ENCODE assay signal across 1 cellular context in the genomic region with DNA sequence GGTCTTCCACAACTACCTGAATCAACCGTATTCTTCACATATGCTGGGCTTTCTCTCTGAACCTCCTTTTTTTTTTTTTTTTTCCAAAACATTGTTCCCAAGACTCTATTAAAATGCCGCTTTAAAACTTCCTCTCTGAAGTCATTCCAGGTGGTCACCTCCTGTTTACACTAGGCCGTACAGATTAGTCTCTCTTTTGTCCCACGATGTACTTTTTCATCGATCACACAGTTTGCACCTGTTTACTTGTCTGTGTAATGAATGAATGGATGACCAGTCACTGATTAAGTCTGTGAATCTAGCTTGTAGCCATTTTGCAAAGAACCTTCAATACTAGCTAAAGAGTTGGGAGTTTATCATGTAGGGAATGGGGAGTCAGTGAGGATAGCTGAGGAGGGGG.
TF ChIP-seq lines count a peak whose summit lies in the region.

No MANE protein-coding gene starts in this region.

TF ChIP-seq in HepG2, 621 proteins besides CTCF, POLR2A, EP300 and RAD21 (continued from another document and continues in another):
- TF ChIP-seq, protein P1, sequence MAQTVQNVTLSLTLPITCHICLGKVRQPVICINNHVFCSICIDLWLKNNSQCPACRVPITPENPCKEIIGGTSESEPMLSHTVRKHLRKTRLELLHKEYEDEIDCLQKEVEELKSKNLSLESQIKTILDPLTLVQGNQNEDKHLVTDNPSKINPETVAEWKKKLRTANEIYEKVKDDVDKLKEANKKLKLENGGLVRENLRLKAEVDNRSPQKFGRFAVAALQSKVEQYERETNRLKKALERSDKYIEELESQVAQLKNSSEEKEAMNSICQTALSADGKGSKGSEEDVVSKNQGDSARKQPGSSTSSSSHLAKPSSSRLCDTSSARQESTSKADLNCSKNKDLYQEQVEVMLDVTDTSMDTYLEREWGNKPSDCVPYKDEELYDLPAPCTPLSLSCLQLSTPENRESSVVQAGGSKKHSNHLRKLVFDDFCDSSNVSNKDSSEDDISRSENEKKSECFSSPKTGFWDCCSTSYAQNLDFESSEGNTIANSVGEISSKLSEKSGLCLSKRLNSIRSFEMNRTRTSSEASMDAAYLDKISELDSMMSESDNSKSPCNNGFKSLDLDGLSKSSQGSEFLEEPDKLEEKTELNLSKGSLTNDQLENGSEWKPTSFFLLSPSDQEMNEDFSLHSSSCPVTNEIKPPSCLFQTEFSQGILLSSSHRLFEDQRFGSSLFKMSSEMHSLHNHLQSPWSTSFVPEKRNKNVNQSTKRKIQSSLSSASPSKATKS (CRISPR knock-in tag; IDR thresholded peaks at IDR 0.05) = no peak
- TF ChIP-seq ZNF460 (CRISPR knock-in tag; IDR thresholded peaks at IDR 0.05; ENCODE audit: borderline replicate concordance) (no peak), SALL1 (CRISPR knock-in tag; IDR thresholded peaks at IDR 0.05) (peak; percentile 17; the same call in 1 of the 2 replicates), RARG (CRISPR knock-in tag; IDR thresholded peaks at IDR 0.05; ENCODE audit: low read depth) (no peak), GTF3A (CRISPR knock-in tag; conservative IDR thresholded peaks at IDR 0.05) (no peak), STAT6 (CRISPR knock-in tag; IDR thresholded peaks at IDR 0.05; ENCODE audit: borderline replicate concordance) (no peak), ZFP90 (CRISPR knock-in tag; IDR thresholded peaks at IDR 0.05; ENCODE audit: borderline replicate concordance) (no peak), RXRA (CRISPR knock-in tag; IDR thresholded peaks at IDR 0.05) (no peak), ZBTB1 (CRISPR knock-in tag; IDR thresholded peaks at IDR 0.05; ENCODE audit: borderline replicate concordance) (no peak), MAF1 (CRISPR knock-in tag; IDR thresholded peaks at IDR 0.05; ENCODE audit: borderline replicate concordance) (no peak), NFIC (IDR thresholded peaks at IDR 0.05; ENCODE audit: low read length) (peak; percentile 79), AHR (CRISPR knock-in tag; IDR thresholded peaks at IDR 0.05) (no peak), ZNF674 (CRISPR knock-in tag; IDR thresholded peaks at IDR 0.05; ENCODE audit: low read depth) (no peak), FOXC1 (CRISPR knock-in tag; IDR thresholded peaks at IDR 0.05; ENCODE audit: borderline replicate concordance) (no peak), KAT8 (CRISPR knock-in tag; IDR thresholded peaks at IDR 0.05) (peak; percentile 51; the same call in 1 of the 2 replicates), MEIS2 (CRISPR knock-in tag; IDR thresholded peaks at IDR 0.05) (no peak), ZNF878 (CRISPR knock-in tag; IDR thresholded peaks at IDR 0.05) (no peak), ZNF670 (CRISPR knock-in tag; IDR thresholded peaks at IDR 0.05; ENCODE audit: borderline replicate concordance) (no peak), ZNF232 (CRISPR knock-in tag; IDR thresholded peaks at IDR 0.05; ENCODE audit: borderline replicate concordance) (no peak), SAFB2 (CRISPR knock-in tag; IDR thresholded peaks at IDR 0.05; ENCODE audit: borderline replicate concordance, low read depth) (no peak), ZNF260 (CRISPR knock-in tag; IDR thresholded peaks at IDR 0.05; ENCODE audit: borderline replicate concordance, low read depth) (no peak), HNRNPUL1 (IDR thresholded peaks at IDR 0.05; ENCODE audit: low read depth, low read length) (no peak), ZNF280D (CRISPR knock-in tag; IDR thresholded peaks at IDR 0.05) (no peak), EEA1 (CRISPR knock-in tag; IDR thresholded peaks at IDR 0.05; ENCODE audit: borderline replicate concordance) (no peak), ZNF616 (CRISPR knock-in tag; IDR thresholded peaks at IDR 0.05; ENCODE audit: low read depth) (no peak), TAF15 (IDR thresholded peaks at IDR 0.05; ENCODE audit: low read depth, low read length, poor library complexity, severe bottlenecking) (no peak), TGIF2 (CRISPR knock-in tag; IDR thresholded peaks at IDR 0.05) (no peak), PAX8 (CRISPR knock-in tag; IDR thresholded peaks at IDR 0.05; ENCODE audit: borderline replicate concordance) (no peak), ZMYM3 (CRISPR knock-in tag; IDR thresholded peaks at IDR 0.05) (peak; percentile 15; the same call in 1 of the 2 replicates), SIX1 (CRISPR knock-in tag; IDR thresholded peaks at IDR 0.05; ENCODE audit: borderline replicate concordance) (no peak), MAFF (IDR thresholded peaks at IDR 0.05; ENCODE audit: low read depth, low read length) (no peak), ONECUT2 (CRISPR knock-in tag; IDR thresholded peaks at IDR 0.05) (peak; percentile 84), SOX5 (CRISPR knock-in tag; IDR thresholded peaks at IDR 0.05; ENCODE audit: borderline replicate concordance) (peak; percentile 97), PTBP1 (IDR thresholded peaks at IDR 0.05; ENCODE audit: low read depth, low read length, poor library complexity, severe bottlenecking) (no peak), ZFP36L2 (CRISPR knock-in tag; IDR thresholded peaks at IDR 0.05) (no peak), DDIT3 (CRISPR knock-in tag; IDR thresholded peaks at IDR 0.05) (no peak), ZNF143 (CRISPR knock-in tag; IDR thresholded peaks at IDR 0.05) (no peak), BRF2 (CRISPR knock-in tag; IDR thresholded peaks at IDR 0.05) (no peak), MYC (CRISPR knock-in tag; IDR thresholded peaks at IDR 0.05; ENCODE audit: borderline replicate concordance) (no peak), HCFC1 (IDR thresholded peaks at IDR 0.05; ENCODE audit: low read depth, low read length) (no peak), ZNF788 (CRISPR knock-in tag; IDR thresholded peaks at IDR 0.05; ENCODE audit: borderline replicate concordance) (no peak), HMG20A (CRISPR knock-in tag; IDR thresholded peaks at IDR 0.05; ENCODE audit: borderline replicate concordance) (peak; percentile 64; the same call in 1 of the 2 replicates), IRF1 (CRISPR knock-in tag; IDR thresholded peaks at IDR 0.05; ENCODE audit: low read depth) (no peak)
- TF ChIP-seq, protein P2, sequence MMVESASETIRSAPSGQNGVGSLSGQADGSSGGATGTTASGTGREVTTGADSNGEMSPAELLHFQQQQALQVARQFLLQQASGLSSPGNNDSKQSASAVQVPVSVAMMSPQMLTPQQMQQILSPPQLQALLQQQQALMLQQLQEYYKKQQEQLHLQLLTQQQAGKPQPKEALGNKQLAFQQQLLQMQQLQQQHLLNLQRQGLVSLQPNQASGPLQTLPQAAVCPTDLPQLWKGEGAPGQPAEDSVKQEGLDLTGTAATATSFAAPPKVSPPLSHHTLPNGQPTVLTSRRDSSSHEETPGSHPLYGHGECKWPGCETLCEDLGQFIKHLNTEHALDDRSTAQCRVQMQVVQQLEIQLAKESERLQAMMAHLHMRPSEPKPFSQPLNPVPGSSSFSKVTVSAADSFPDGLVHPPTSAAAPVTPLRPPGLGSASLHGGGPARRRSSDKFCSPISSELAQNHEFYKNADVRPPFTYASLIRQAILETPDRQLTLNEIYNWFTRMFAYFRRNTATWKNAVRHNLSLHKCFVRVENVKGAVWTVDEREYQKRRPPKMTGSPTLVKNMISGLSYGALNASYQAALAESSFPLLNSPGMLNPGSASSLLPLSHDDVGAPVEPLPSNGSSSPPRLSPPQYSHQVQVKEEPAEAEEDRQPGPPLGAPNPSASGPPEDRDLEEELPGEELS (CRISPR knock-in tag; IDR thresholded peaks at IDR 0.05) = peak; percentile 77
- TF ChIP-seq, protein P3, sequence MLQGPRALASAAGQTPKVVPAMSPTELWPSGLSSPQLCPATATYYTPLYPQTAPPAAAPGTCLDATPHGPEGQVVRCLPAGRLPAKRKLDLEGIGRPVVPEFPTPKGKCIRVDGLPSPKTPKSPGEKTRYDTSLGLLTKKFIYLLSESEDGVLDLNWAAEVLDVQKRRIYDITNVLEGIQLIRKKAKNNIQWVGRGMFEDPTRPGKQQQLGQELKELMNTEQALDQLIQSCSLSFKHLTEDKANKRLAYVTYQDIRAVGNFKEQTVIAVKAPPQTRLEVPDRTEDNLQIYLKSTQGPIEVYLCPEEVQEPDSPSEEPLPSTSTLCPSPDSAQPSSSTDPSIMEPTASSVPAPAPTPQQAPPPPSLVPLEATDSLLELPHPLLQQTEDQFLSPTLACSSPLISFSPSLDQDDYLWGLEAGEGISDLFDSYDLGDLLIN (CRISPR knock-in tag; IDR thresholded peaks at IDR 0.05; ENCODE audit: borderline replicate concordance) = no peak
- TF ChIP-seq, protein P4, sequence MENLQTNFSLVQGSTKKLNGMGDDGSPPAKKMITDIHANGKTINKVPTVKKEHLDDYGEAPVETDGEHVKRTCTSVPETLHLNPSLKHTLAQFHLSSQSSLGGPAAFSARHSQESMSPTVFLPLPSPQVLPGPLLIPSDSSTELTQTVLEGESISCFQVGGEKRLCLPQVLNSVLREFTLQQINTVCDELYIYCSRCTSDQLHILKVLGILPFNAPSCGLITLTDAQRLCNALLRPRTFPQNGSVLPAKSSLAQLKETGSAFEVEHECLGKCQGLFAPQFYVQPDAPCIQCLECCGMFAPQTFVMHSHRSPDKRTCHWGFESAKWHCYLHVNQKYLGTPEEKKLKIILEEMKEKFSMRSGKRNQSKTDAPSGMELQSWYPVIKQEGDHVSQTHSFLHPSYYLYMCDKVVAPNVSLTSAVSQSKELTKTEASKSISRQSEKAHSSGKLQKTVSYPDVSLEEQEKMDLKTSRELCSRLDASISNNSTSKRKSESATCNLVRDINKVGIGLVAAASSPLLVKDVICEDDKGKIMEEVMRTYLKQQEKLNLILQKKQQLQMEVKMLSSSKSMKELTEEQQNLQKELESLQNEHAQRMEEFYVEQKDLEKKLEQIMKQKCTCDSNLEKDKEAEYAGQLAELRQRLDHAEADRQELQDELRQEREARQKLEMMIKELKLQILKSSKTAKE (CRISPR knock-in tag; IDR thresholded peaks at IDR 0.05; ENCODE audit: borderline replicate concordance) = peak; percentile 30; the same call in 1 of the 2 replicates
- TF ChIP-seq, protein P5, sequence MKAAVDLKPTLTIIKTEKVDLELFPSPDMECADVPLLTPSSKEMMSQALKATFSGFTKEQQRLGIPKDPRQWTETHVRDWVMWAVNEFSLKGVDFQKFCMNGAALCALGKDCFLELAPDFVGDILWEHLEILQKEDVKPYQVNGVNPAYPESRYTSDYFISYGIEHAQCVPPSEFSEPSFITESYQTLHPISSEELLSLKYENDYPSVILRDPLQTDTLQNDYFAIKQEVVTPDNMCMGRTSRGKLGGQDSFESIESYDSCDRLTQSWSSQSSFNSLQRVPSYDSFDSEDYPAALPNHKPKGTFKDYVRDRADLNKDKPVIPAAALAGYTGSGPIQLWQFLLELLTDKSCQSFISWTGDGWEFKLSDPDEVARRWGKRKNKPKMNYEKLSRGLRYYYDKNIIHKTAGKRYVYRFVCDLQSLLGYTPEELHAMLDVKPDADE (CRISPR knock-in tag; IDR thresholded peaks at IDR 0.05) = no peak
- TF ChIP-seq, protein P6, sequence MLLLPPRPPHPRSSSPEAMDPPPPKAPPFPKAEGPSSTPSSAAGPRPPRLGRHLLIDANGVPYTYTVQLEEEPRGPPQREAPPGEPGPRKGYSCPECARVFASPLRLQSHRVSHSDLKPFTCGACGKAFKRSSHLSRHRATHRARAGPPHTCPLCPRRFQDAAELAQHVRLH (CRISPR knock-in tag; IDR thresholded peaks at IDR 0.05; ENCODE audit: borderline replicate concordance, low read depth) = no peak
